In the genomic region with DNA sequence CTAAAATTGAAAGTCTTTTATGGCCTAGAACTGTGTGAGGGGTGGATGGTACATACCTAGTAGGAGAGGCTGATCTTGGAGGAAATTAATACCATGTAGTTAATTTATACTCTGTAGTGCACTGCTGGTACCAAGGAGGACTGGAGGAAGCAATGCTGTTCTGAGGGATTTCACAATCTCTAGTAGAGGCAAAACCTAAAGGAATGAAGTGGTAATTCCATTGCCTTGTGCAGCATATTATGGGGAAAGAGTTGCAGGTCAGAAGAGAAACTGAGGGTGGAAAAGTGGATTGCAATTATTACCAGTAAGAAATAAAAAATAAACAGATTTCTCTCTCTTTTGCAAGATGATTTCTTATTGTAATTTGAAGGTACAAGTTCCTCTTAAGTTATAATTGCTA, we compare ENCODE assay signal across 9 cellular contexts. TPM values are rescaled to one million over a fixed set of nuclear protein-coding genes. Genes with fewer than 3 reads are reported as not detected.
DNase-seq lines count a peak whose midpoint lies in the region; ATAC-seq, FAIRE-seq and TF ChIP-seq lines count a peak whose summit lies in the region.
"Had no signal": no experiment of that assay in that cellular context is flagged by ENCODE, and none has a peak within 500 bp of the region (broad histone marks: within the 10 kb centered on the region; RNA-seq: fewer than 3 reads in every experiment).

No MANE protein-coding gene starts in this region.

- RAD21 ChIA-PET in GM12878 (lab: Charles Lee; ENCODE audit: unreplicated experiment) = no interaction called here

- H3K4me1 Mint-ChIP-seq in nephron = peaks cover 27% of the 10 kb centered on the region

- no peaks in the 10 kb centered on the region for H4K20me1 ChIP-seq in GM12878 (ENCODE audit: control insufficient read depth, insufficient read depth)

- TF ChIP-seq CTCF in GM12878 (IDR thresholded peaks at IDR 0.05 in 2 of 3, conservative IDR thresholded peaks at IDR 0.05 in 1 of 3; ENCODE audit: control insufficient read depth in 2 of 3, extremely low read depth in 1 of 3, insufficient read depth in 1 of 3, low read depth in 3 of 3, low read length in 3 of 3) = no peak
- TF ChIP-seq CTCF in nephron (IDR thresholded peaks at IDR 0.05; ENCODE audit: unreplicated experiment in 3 of 3) = no peak
- TF ChIP-seq CTCF in lower lobe of right lung (IDR thresholded peaks at IDR 0.05) = no peak

- H3K27ac ChIP-seq in GM12878 (ENCODE audit: control insufficient read depth, insufficient read depth) (no peak overlapping the region), lower lobe of right lung (no peak overlapping the region)

- H3K27ac Mint-ChIP-seq in nephron = peak overlapping the region; percentile 11 to 98 (median 18)

- no peak for FAIRE-seq in GM12878 (lab: Jason Lieb, UNC)

- CTCF ChIA-PET in GM12878 (lab: Yijun Ruan, JAX) = no interaction called here

- no peak overlapping the region; the same call in 1 of the 2 replicates for H3K9ac ChIP-seq in GM12878 (ENCODE audit: control insufficient read depth, insufficient read depth, low read length)

- no TSS peak for BruUV-seq in GM12878 (replicated peaks; lab: Mats Ljungman, UMichigan)

- H2AFZ ChIP-seq in GM12878 (ENCODE audit: control insufficient read depth, low read depth, low read length) = no peak overlapping the region

- in situ Hi-C loops in GM12878 (cut with MboI) = no loop called here

- no peaks in the 10 kb centered on the region for H3K4me1 ChIP-seq in GM12878 (ENCODE audit: control insufficient read depth, insufficient read depth, low read length)
- peaks cover 16% of the 10 kb centered on the region for H3K4me1 ChIP-seq in lower lobe of right lung

- H3K4me3 ChIP-seq in GM12878 (peak overlapping the region; percentile 81; the same call in 1 of the 2 replicates), lower lobe of right lung (no peak overlapping the region)

- TF ChIP-seq POLR2A in GM12878 (IDR thresholded peaks at IDR 0.05; ENCODE audit: low read depth, low read length) = no peak

- peak overlapping the region; percentile 91 to 97 (median 97) for H3K4me3 Mint-ChIP-seq in nephron

- TF ChIP-seq RAD21 in GM12878 (IDR thresholded peaks at IDR 0.05; ENCODE audit: insufficient read depth, low read depth, low read length) = no peak

- SMC1A ChIA-PET in GM12878 (lab: Charles Lee; ENCODE audit: uncharacterized antibody, unreplicated experiment) = interaction anchor here (1.1 to 1.4 kb wide), 4 partner anchors 16 to 313 kb away, joined by 3 to 4 read pairs (median 4); no protein-coding TSS in a partner anchor

- H3K27me3 Mint-ChIP-seq in nephron (ENCODE audit: low read depth) = no peaks in the 10 kb centered on the region

- H3K27me3 ChIP-seq in GM12878 (replicated peaks in 1 of 2; ENCODE audit: control insufficient read depth in 2 of 2, insufficient read depth in 2 of 2, low read length in 1 of 2) (no peaks in the 10 kb centered on the region), lower lobe of right lung (ENCODE audit: low read depth) (no peaks in the 10 kb centered on the region)

- ATAC-seq in GM12878 (peak; percentile 4; the same call in 1 of the 3 replicates), lower lobe of right lung (no peak)
- ATAC-seq: stimulated activated effector memory CD8-positive, alpha-beta T cell treated with anti-CD3 and anti-CD28 coated beads, Interleukin-12 subunit alpha, Interleukin-12 subunit beta, amount 100 ng/mL, for 72 hours had no signal

- H3K36me3 ChIP-seq in GM12878 (ENCODE audit: control insufficient read depth in 2 of 2, insufficient read depth in 2 of 2, low read length in 1 of 2) (peaks cover 0 to 10% of the 10 kb centered on the region in 2 experiments; a peak in 1 of 4 replicates), lower lobe of right lung (no peaks in the 10 kb centered on the region)

- intact Hi-C loops in GM12878 (cut with micrococcal nuclease; ENCODE audit: unreplicated experiment) = no loop called here
- intact Hi-C loops in lower lobe of right lung (cut with DNase I) = no loop called here

- peaks cover 54% of the 10 kb centered on the region for H3K79me2 ChIP-seq in GM12878 (ENCODE audit: control insufficient read depth, insufficient read depth, low read length)

- H3K9me3 Mint-ChIP-seq in nephron = no peaks in the 10 kb centered on the region
- H3K9me3 Mint-ChIP-seq: stimulated activated effector memory CD8-positive, alpha-beta T cell treated with anti-CD3 and anti-CD28 coated beads, Interleukin-12 subunit alpha, Interleukin-12 subunit beta, amount 100 ng/mL, for 72 hours had no signal

- H3K9me3 ChIP-seq in GM12878 (replicated peaks; ENCODE audit: control insufficient read depth, insufficient read depth, low read length) (no peaks in the 10 kb centered on the region), lower lobe of right lung (no peaks in the 10 kb centered on the region)

- peaks cover 19% of the 10 kb centered on the region for H3K36me3 Mint-ChIP-seq in nephron (ENCODE audit: low read depth)

- no peak for TF ChIP-seq EP300 in GM12878 (IDR thresholded peaks at IDR 0.05; ENCODE audit: borderline replicate concordance in 1 of 2, control insufficient read depth in 1 of 2, low read depth in 2 of 2, low read length in 2 of 2)

- DNase-seq in NCI-H748 (lab: John Stamatoyannopoulos, UW; ENCODE audit: unreplicated experiment) = peak; percentile 19
- no peak for DNase-seq in NCI-H748 treated with DMSO at 0.1 percent for 48 hours (lab: John Stamatoyannopoulos, UW)
- peak; percentile 15 for DNase-seq in LHCN-M2 (ENCODE audit: low read depth)
- DNase-seq in GM12878 (ENCODE audit: low read depth, low spot score) = no peak
- no peak for DNase-seq in GOT3 (lab: John Stamatoyannopoulos, UW)
- no peak for DNase-seq in lower lobe of right lung
- no peak for DNase-seq in SW 1271 (lab: John Stamatoyannopoulos, UW)

- POLR2A ChIA-PET in GM12878 (lab: Charles Lee) = no interaction called here

- peak overlapping the region; percentile 84; the same call in 1 of the 2 replicates for H3K4me2 ChIP-seq in GM12878 (ENCODE audit: control insufficient read depth, insufficient read depth)

TF ChIP-seq in GM12878, 131 proteins besides CTCF, POLR2A, EP300 and RAD21 (continues in another document):
- TF ChIP-seq RBBP5 (conservative IDR thresholded peaks at IDR 0.05) (no peak), MTA2 (IDR thresholded peaks at IDR 0.05; ENCODE audit: low read depth) (no peak), WRNIP1 (IDR thresholded peaks at IDR 0.05; ENCODE audit: borderline replicate concordance, low read depth, low read length) (no peak), CREB1 (IDR thresholded peaks at IDR 0.05; ENCODE audit: low read depth) (no peak), BACH1 (IDR thresholded peaks at IDR 0.05; ENCODE audit: borderline replicate concordance) (no peak), SIN3A (IDR thresholded peaks at IDR 0.05; ENCODE audit: low read depth, low read length) (no peak), MYB (IDR thresholded peaks at IDR 0.05; ENCODE audit: borderline replicate concordance, low read depth, low read length) (no peak), BHLHE40 (IDR thresholded peaks at IDR 0.05; ENCODE audit: borderline replicate concordance in 1 of 2, low read depth in 2 of 2, low read length in 1 of 2) (no peak)
- TF ChIP-seq, protein P1, sequence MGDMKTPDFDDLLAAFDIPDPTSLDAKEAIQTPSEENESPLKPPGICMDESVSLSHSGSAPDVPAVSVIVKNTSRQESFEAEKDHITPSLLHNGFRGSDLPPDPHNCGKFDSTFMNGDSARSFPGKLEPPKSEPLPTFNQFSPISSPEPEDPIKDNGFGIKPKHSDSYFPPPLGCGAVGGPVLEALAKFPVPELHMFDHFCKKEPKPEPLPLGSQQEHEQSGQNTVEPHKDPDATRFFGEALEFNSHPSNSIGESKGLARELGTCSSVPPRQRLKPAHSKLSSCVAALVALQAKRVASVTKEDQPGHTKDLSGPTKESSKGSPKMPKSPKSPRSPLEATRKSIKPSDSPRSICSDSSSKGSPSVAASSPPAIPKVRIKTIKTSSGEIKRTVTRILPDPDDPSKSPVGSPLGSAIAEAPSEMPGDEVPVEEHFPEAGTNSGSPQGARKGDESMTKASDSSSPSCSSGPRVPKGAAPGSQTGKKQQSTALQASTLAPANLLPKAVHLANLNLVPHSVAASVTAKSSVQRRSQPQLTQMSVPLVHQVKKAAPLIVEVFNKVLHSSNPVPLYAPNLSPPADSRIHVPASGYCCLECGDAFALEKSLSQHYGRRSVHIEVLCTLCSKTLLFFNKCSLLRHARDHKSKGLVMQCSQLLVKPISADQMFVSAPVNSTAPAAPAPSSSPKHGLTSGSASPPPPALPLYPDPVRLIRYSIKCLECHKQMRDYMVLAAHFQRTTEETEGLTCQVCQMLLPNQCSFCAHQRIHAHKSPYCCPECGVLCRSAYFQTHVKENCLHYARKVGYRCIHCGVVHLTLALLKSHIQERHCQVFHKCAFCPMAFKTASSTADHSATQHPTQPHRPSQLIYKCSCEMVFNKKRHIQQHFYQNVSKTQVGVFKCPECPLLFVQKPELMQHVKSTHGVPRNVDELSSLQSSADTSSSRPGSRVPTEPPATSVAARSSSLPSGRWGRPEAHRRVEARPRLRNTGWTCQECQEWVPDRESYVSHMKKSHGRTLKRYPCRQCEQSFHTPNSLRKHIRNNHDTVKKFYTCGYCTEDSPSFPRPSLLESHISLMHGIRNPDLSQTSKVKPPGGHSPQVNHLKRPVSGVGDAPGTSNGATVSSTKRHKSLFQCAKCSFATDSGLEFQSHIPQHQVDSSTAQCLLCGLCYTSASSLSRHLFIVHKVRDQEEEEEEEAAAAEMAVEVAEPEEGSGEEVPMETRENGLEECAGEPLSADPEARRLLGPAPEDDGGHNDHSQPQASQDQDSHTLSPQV (IDR thresholded peaks at IDR 0.05) = no peak

RNA-seq across cellular contexts. Expression of a gene that starts 2.2 kb away (rescaled TPM):
- total RNA-seq in LHCN-M2 (2014; rRNA removed) = 40.9 and 43.5 TPM in 2 replicates
- 41.7 TPM for polyA plus RNA-seq in LHCN-M2 (2012)
- 67.2 and 77.6 TPM in 2 replicates for total RNA-seq in GM12878 (2013; cell fraction: nucleolus; rRNA removed)
- total RNA-seq in GM12878 (2014; rRNA removed) = 15.2 and 21.1 TPM in 2 replicates
- 27.5 and 28.3 TPM in 2 replicates for total RNA-seq in GM12878 (2014; rRNA removed; fragmentation: Illumina TruSeq; extraction: Trizol)
- total RNA-seq in GM12878 (2021) = 43.3 and 44.8 TPM in 2 replicates
- polyA plus RNA-seq in GM12878 (2011; ENCODE audit: low read depth) = 18.7 TPM
- 29.4 and 38.3 TPM in 2 replicates for polyA plus RNA-seq in GM12878 (2011; rRNA removed)
- polyA plus RNA-seq in GM12878 (2011; cell fraction: cytosol; rRNA removed) = 42.0 and 48.6 TPM in 2 replicates
- polyA plus RNA-seq in GM12878 (2011; cell fraction: nucleus; rRNA removed) = 59.4 and 64.5 TPM in 2 replicates
- polyA plus RNA-seq in GM12878 (2012) = 37.7 and 39.8 TPM in 2 replicates
- 44.5 and 48.8 TPM in 2 replicates for polyA plus RNA-seq in GM12878 (2014; fragmentation: Illumina TruSeq; extraction: Trizol)
- polyA plus RNA-seq in GM12878 (2014; fragmentation: Nextera tagmentation; extraction: Ambion mirVana) = 10 to 100 TPM in 1 of 2 experiments, 1 to 10 TPM in 1; 8.9 to 14.2 TPM
- polyA plus RNA-seq in GM12878 (2014; rRNA removed) = 28.2 and 31.2 TPM in 2 replicates
- 10 to 100 TPM; 42.3 TPM for polyA plus RNA-seq in GM12878 (2016; fragmentation: Nextera tagmentation; extraction: Ambion mirVana)
- 21.2 and 33.4 TPM in 2 replicates for polyA minus RNA-seq in GM12878 (2011; rRNA and poly(A)+ RNA removed)
- 11.0 and 18.4 TPM in 2 replicates for polyA minus RNA-seq in GM12878 (2011; cell fraction: cytosol; rRNA and poly(A)+ RNA removed)
- 19.3 and 28.7 TPM in 2 replicates for polyA minus RNA-seq in GM12878 (2011; cell fraction: nucleus; rRNA and poly(A)+ RNA removed)
- 48.8 TPM for total RNA-seq in lower lobe of right lung

Comparison
In these comparisons a context has a peak if more than half of its experiments do, and no peak if none do; other contexts are left out.
1. DNase-seq: peak in NCI-H748 (single experiment) and LHCN-M2 (single experiment); none in NCI-H748 treated with DMSO at 0.1 percent for 48 hours (single experiment), GM12878 (single experiment), GOT3 (single experiment), lower lobe of right lung (single experiment) and SW 1271 (0 of 2).